ENCODE assay signal across 1 cellular context in the genomic region with DNA sequence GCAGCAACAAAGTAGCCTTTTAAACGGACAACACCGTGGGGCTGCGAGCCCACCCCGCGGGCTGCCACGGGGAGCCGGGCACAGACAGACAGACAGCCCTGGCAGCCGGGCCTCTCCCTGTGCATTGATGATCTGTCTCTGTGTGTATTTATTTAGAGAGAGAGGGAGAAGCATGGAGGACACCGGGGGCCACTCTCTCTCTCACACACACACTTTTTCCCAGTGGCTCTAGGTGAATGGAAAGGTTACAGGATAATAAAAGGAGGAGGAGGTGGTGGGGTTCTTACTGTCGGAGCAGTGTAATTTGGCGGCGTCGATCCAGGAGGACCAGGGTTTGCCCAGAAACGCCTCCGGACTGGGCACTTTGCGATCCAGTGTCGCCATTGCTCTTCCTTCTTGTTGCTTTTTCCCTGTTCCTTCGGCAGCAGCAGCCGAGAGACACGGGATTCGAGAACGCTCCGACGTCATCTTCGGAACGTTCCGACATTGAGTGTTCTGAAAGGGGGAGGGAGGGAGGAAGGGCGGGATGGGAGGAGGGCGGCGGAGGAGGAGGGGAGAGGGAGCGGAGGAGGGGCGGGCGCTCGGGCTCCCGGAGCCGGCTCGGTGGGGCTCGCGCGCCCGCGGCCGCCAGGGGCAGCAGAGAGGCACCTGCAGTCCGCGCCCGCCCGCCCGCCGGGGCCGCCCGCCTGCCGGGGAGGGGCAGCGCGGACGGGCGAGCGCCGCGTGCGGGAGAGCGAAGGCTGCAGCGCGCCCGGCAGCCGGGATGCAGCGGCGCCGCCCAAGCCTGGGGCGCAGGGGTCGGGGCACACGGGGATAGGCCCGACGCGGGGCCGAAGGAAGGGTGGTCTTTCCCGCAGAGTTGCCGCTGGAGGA.
TF ChIP-seq lines count a peak whose summit lies in the region.

A gene with protein sequence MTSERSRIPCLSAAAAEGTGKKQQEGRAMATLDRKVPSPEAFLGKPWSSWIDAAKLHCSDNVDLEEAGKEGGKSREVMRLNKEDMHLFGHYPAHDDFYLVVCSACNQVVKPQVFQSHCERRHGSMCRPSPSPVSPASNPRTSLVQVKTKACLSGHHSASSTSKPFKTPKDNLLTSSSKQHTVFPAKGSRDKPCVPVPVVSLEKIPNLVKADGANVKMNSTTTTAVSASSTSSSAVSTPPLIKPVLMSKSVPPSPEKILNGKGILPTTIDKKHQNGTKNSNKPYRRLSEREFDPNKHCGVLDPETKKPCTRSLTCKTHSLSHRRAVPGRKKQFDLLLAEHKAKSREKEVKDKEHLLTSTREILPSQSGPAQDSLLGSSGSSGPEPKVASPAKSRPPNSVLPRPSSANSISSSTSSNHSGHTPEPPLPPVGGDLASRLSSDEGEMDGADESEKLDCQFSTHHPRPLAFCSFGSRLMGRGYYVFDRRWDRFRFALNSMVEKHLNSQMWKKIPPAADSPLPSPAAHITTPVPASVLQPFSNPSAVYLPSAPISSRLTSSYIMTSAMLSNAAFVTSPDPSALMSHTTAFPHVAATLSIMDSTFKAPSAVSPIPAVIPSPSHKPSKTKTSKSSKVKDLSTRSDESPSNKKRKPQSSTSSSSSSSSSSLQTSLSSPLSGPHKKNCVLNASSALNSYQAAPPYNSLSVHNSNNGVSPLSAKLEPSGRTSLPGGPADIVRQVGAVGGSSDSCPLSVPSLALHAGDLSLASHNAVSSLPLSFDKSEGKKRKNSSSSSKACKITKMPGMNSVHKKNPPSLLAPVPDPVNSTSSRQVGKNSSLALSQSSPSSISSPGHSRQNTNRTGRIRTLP (minus strand): TSS at position 509 of the 873 bp plus-strand sequence. CDS start 41 bp downstream, at position 468.

TF ChIP-seq in K562, 482 proteins besides CTCF, POLR2A, EP300 and RAD21 (continued from another document):
- TF ChIP-seq, protein P1, sequence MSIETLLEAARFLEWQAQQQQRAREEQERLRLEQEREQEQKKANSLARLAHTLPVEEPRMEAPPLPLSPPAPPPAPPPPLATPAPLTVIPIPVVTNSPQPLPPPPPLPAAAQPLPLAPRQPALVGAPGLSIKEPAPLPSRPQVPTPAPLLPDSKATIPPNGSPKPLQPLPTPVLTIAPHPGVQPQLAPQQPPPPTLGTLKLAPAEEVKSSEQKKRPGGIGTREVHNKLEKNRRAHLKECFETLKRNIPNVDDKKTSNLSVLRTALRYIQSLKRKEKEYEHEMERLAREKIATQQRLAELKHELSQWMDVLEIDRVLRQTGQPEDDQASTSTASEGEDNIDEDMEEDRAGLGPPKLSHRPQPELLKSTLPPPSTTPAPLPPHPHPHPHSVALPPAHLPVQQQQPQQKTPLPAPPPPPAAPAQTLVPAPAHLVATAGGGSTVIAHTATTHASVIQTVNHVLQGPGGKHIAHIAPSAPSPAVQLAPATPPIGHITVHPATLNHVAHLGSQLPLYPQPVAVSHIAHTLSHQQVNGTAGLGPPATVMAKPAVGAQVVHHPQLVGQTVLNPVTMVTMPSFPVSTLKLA (conservative IDR thresholded peaks at IDR 0.05) = 0 out of 4 replicates have a peak, but pooled peaks of 1 of the 2 experiments have one; percentile 37
- TF ChIP-seq BHLHE40 (IDR thresholded peaks at IDR 0.05; ENCODE audit: low read length) (peak; percentile 72), TCF7 (IDR thresholded peaks at IDR 0.05; ENCODE audit: borderline replicate concordance) (no peak), ZNF347 (CRISPR knock-in tag; IDR thresholded peaks at IDR 0.05; ENCODE audit: low read depth) (no peak), JUND (IDR thresholded peaks at IDR 0.05; ENCODE audit: borderline replicate concordance, low read depth, low read length) (peak; percentile 18; the same call in 1 of the 2 replicates), JUND (tag; IDR thresholded peaks at IDR 0.05; ENCODE audit: borderline replicate concordance, low read depth, low read length) (peak; percentile 44; the same call in 1 of the 3 replicates), HDAC3 (IDR thresholded peaks at IDR 0.05; ENCODE audit: borderline replicate concordance, partially characterized antibody) (no peak), POLR2B (IDR thresholded peaks at IDR 0.05; ENCODE audit: low read depth, partially characterized antibody) (peak; percentile 92)
TF ChIP-seq in K562: peak in this region for 96.
